ENCODE assay signal across 8 cellular contexts in the genomic region with DNA sequence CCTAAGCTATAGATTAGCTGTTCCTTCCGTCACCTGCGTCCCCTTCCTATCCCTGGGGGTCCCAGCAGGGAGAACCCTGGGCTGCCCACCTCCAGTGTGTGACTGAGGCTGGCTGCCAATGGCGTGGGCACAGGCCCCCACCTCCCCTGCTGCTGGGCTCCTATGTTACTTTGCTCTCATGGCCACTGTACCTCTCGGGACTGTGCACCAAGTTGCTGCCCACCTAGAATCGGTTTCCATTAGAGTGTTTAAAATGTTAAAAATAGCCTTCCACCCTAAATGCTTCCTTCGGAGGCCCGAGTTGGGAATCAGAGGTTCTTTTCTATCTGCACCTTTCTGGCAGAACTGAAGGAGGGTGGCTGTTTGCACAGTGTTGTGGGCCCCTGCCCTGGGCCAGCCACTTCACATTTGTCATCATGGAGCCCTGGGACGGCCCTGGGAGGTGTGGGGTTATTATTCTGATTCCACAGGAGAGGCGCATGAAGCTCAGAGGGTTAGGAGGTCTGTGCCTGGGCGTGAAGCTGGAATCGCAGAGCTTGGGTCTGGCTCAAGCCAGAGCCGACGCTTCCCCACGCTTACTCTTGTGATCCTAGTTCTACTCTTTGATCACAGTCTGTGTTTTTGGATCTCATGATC. TPM values are rescaled to one million over a fixed set of nuclear protein-coding genes. Genes with fewer than 3 reads are reported as not detected.
DNase-seq lines count a peak whose midpoint lies in the region; ATAC-seq and TF ChIP-seq lines count a peak whose summit lies in the region.

No MANE protein-coding gene starts in this region.

- no peak for TF ChIP-seq POLR2A in adrenal gland (IDR thresholded peaks at IDR 0.05)
- no peak for TF ChIP-seq POLR2A in suprapubic skin (IDR thresholded peaks at IDR 0.05)

- intact Hi-C loops in adrenal gland (cut with DNase I) (no loop called here), lower lobe of right lung (cut with DNase I) (no loop called here)

- H3K9me3 Mint-ChIP-seq in T-helper 2 cell treated with Interferon-gamma antibody and Interleukin-4, amounts not matched to agents 5 μg/mL and 100 μg/mL, for 36 hours: no peaks in the 10 kb centered on the region

- TF ChIP-seq EP300 in suprapubic skin (IDR thresholded peaks at IDR 0.05): no peak

- H3K4me3 ChIP-seq in adrenal gland (no peak overlapping the region), lower lobe of right lung (no peak overlapping the region), suprapubic skin (no peak overlapping the region)

- no peaks in the 10 kb centered on the region for H3K27me3 ChIP-seq in adrenal gland
- no peaks in the 10 kb centered on the region for H3K27me3 ChIP-seq in lower lobe of right lung (ENCODE audit: low read depth)
- no peaks in the 10 kb centered on the region for H3K27me3 ChIP-seq in suprapubic skin

- DNase-seq in T-helper 2 cell treated with Interferon-gamma antibody and Interleukin-4, amounts not matched to agents 5 μg/mL and 100 μg/mL, for 36 hours (ENCODE audit: low spot score): no peak
- no peak for DNase-seq in T-helper 2 cell
- peak in 2 of 7 donors; percentile 24 to 32 for DNase-seq in adrenal gland
- DNase-seq in lower lobe of right lung: no peak
- DNase-seq in suprapubic skin (ENCODE audit: low spot score in 2 of 2): no peak
- no peak for DNase-seq in HT-29 (ENCODE audit: low spot score)

- peak overlapping the region; percentile 69 for H3K4me3 Mint-ChIP-seq in T-helper 2 cell treated with Interferon-gamma antibody and Interleukin-4, amounts not matched to agents 5 μg/mL and 100 μg/mL, for 36 hours

- no peaks in the 10 kb centered on the region for H3K36me3 ChIP-seq in adrenal gland (replicated peaks in 1 of 2)
- H3K36me3 ChIP-seq in lower lobe of right lung: no peaks in the 10 kb centered on the region
- no peaks in the 10 kb centered on the region for H3K36me3 ChIP-seq in suprapubic skin

- peak overlapping the region; percentile 87 for H3K27ac Mint-ChIP-seq in T-helper 2 cell treated with Interferon-gamma antibody and Interleukin-4, amounts not matched to agents 5 μg/mL and 100 μg/mL, for 36 hours

- 47 to 60% (median 53%) methylated on average over 14 of the region's 14 CpGs for WGBS in adrenal gland, 4 donors
- 74% methylated on average over 9 of the region's 14 CpGs for WGBS in suprapubic skin

- ATAC-seq in lower lobe of right lung (no peak), HG02588 (IDR thresholded peaks at IDR 0.05; ENCODE audit: unreplicated experiment) (no peak), HG03159 (IDR thresholded peaks at IDR 0.05; ENCODE audit: unreplicated experiment) (no peak)

- peaks cover 68 to 79% of the 10 kb centered on the region in 2 donors for H3K4me1 ChIP-seq in adrenal gland (replicated peaks in 1 of 2)
- H3K4me1 ChIP-seq in lower lobe of right lung: peaks cover 85% of the 10 kb centered on the region
- H3K4me1 ChIP-seq in suprapubic skin: peaks cover 94% of the 10 kb centered on the region

- no peaks in the 10 kb centered on the region for H3K27me3 Mint-ChIP-seq in T-helper 2 cell treated with Interferon-gamma antibody and Interleukin-4, amounts not matched to agents 5 μg/mL and 100 μg/mL, for 36 hours (ENCODE audit: low read depth)

- TF ChIP-seq CTCF in adrenal gland (IDR thresholded peaks at IDR 0.05) (no peak), lower lobe of right lung (IDR thresholded peaks at IDR 0.05) (no peak), suprapubic skin (IDR thresholded peaks at IDR 0.05) (no peak)

- peaks cover 77% of the 10 kb centered on the region for H3K4me1 Mint-ChIP-seq in T-helper 2 cell treated with Interferon-gamma antibody and Interleukin-4, amounts not matched to agents 5 μg/mL and 100 μg/mL, for 36 hours (ENCODE audit: low read depth)

- H3K36me3 Mint-ChIP-seq in T-helper 2 cell treated with Interferon-gamma antibody and Interleukin-4, amounts not matched to agents 5 μg/mL and 100 μg/mL, for 36 hours (ENCODE audit: low read depth): no peaks in the 10 kb centered on the region

- H3K27ac ChIP-seq in adrenal gland (peak overlapping the region; percentile 68 to 93 (median 92)), lower lobe of right lung (peak overlapping the region; percentile 79), suprapubic skin (peak overlapping the region; percentile 80)

- H3K9me3 ChIP-seq in adrenal gland (replicated peaks in 1 of 3): no peaks in the 10 kb centered on the region
- H3K9me3 ChIP-seq in lower lobe of right lung: no peaks in the 10 kb centered on the region
- no peaks in the 10 kb centered on the region for H3K9me3 ChIP-seq in suprapubic skin

RNA-seq across cellular contexts. Expression of gene IRAK2, which starts 29.1 kb away (rescaled TPM):
- total RNA-seq in adrenal gland: 1 to 10 TPM; 2.5 to 8.7 (median 6.4) TPM
- polyA plus RNA-seq in adrenal gland: 1 to 10 TPM; 2.1 to 3.7 (median 2.3) TPM
- total RNA-seq in lower lobe of right lung: 3.9 TPM
- total RNA-seq in suprapubic skin: 10 to 100 TPM in 1 of 4 donors, 1 to 10 TPM in 3; 3.6 to 13.6 (median 7.4) TPM
- total RNA-seq in HT-29 (2014; rRNA removed; shearing (Covaris generic)): 4.9 and 5.7 TPM in 2 replicates

RNA-seq across cellular contexts. Expression of gene VHL, which starts 52.2 kb away (rescaled TPM):
- 10 to 100 TPM; 27.9 to 59.7 (median 44.5) TPM for total RNA-seq in adrenal gland
- polyA plus RNA-seq in adrenal gland: 10 to 100 TPM; 22.3 to 29.9 (median 28.4) TPM
- 38.1 TPM for total RNA-seq in lower lobe of right lung
- total RNA-seq in suprapubic skin: 10 to 100 TPM; 36.4 to 49.1 (median 42.8) TPM
- total RNA-seq in HT-29 (2014; rRNA removed; shearing (Covaris generic)): 24.8 and 27.4 TPM in 2 replicates

RNA-seq across cellular contexts. Expression of gene TATDN2, which starts 54.4 kb away (rescaled TPM):
- total RNA-seq in adrenal gland (10 to 100 TPM; 17.3 to 34.8 (median 26.7) TPM), lower lobe of right lung (36.0 TPM), suprapubic skin (10 to 100 TPM; 22.1 to 33.7 (median 26.3) TPM)
- 10 to 100 TPM; 14.9 to 22.6 (median 16.7) TPM for polyA plus RNA-seq in adrenal gland
- 6.7 and 6.8 TPM in 2 replicates for total RNA-seq in HT-29 (2014; rRNA removed; shearing (Covaris generic))
